Comparison of ENCODE assay signal across 1 cellular context in the genomic region with DNA sequence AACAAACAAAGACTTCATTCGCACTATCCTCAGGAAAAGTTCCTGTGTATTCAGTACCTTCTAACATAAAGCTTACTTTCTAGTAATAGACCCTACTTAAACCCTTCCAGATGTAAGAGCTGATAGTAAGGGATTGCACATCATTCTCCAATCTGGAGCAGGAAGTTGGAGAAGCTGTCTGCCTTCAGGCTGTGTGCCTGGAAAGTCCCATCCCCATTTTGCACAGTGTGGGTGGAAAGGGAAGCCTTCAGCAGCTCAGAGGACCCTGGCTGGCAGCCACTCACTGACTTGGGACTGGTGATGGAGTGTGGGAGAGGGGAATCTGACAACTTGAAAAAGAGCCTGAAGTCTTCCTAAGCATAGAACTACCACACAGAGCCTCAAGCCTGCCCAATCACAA.
TF ChIP-seq lines count a peak whose summit lies in the region.

No MANE protein-coding gene starts in this region.

TF ChIP-seq in WTC11, 78 proteins besides CTCF, POLR2A, EP300 and RAD21 (continued from another document):
- TF ChIP-seq, protein P1, sequence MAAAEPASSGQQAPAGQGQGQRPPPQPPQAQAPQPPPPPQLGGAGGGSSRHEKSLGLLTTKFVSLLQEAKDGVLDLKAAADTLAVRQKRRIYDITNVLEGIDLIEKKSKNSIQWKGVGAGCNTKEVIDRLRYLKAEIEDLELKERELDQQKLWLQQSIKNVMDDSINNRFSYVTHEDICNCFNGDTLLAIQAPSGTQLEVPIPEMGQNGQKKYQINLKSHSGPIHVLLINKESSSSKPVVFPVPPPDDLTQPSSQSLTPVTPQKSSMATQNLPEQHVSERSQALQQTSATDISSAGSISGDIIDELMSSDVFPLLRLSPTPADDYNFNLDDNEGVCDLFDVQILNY (CRISPR knock-in tag; IDR thresholded peaks at IDR 0.05): no peak
- TF ChIP-seq NFE2L1 (CRISPR knock-in tag; IDR thresholded peaks at IDR 0.05) (no peak), OVOL2 (CRISPR knock-in tag; IDR thresholded peaks at IDR 0.05; ENCODE audit: borderline replicate concordance) (no peak), ESRRA (CRISPR knock-in tag; IDR thresholded peaks at IDR 0.05; ENCODE audit: borderline replicate concordance) (no peak), FOXJ3 (CRISPR knock-in tag; IDR thresholded peaks at IDR 0.05; ENCODE audit: borderline replicate concordance) (no peak), FOXP1 (CRISPR knock-in tag; IDR thresholded peaks at IDR 0.05; ENCODE audit: borderline replicate concordance) (no peak)
- TF ChIP-seq, protein P2, sequence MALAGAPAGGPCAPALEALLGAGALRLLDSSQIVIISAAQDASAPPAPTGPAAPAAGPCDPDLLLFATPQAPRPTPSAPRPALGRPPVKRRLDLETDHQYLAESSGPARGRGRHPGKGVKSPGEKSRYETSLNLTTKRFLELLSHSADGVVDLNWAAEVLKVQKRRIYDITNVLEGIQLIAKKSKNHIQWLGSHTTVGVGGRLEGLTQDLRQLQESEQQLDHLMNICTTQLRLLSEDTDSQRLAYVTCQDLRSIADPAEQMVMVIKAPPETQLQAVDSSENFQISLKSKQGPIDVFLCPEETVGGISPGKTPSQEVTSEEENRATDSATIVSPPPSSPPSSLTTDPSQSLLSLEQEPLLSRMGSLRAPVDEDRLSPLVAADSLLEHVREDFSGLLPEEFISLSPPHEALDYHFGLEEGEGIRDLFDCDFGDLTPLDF (CRISPR knock-in tag; IDR thresholded peaks at IDR 0.05): no peak
- TF ChIP-seq, protein P3, sequence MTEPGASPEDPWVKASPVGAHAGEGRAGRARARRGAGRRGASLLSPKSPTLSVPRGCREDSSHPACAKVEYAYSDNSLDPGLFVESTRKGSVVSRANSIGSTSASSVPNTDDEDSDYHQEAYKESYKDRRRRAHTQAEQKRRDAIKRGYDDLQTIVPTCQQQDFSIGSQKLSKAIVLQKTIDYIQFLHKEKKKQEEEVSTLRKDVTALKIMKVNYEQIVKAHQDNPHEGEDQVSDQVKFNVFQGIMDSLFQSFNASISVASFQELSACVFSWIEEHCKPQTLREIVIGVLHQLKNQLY (CRISPR knock-in tag; IDR thresholded peaks at IDR 0.05): no peak
- TF ChIP-seq, protein P4, sequence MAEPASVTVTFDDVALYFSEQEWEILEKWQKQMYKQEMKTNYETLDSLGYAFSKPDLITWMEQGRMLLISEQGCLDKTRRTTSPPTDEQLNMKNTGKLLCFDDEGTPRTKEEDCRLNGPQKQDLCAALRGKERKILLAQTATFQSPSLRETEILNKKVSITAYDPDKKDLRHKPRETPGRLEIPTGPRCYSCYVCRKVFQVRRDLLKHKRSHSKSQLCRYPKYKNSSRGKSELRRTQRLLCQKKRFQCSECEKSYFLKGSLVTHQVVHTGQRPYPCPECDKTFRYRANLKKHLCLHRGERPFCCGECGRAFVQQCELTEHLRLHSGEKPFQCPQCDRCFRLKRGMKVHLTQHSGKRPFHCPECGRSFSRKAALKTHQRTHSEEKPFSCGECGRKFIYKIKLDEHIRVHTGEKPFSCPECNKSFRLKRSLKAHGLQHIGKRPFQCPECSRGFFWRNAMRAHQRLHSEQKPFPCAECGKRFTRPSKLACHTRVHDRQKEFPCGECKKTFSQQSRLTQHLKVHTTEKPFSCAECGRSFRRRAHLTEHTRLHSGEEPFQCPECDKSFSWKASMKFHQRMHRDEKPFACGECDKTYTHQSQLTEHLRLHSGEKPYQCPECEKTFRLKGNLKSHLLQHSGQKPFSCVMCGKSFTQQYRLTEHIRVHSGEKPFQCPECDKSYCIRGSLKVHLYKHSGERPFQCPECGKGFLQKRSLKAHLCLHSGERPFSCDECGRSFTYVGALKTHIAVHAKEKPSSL (CRISPR knock-in tag; conservative IDR thresholded peaks at IDR 0.05): no peak
- TF ChIP-seq, protein P5, sequence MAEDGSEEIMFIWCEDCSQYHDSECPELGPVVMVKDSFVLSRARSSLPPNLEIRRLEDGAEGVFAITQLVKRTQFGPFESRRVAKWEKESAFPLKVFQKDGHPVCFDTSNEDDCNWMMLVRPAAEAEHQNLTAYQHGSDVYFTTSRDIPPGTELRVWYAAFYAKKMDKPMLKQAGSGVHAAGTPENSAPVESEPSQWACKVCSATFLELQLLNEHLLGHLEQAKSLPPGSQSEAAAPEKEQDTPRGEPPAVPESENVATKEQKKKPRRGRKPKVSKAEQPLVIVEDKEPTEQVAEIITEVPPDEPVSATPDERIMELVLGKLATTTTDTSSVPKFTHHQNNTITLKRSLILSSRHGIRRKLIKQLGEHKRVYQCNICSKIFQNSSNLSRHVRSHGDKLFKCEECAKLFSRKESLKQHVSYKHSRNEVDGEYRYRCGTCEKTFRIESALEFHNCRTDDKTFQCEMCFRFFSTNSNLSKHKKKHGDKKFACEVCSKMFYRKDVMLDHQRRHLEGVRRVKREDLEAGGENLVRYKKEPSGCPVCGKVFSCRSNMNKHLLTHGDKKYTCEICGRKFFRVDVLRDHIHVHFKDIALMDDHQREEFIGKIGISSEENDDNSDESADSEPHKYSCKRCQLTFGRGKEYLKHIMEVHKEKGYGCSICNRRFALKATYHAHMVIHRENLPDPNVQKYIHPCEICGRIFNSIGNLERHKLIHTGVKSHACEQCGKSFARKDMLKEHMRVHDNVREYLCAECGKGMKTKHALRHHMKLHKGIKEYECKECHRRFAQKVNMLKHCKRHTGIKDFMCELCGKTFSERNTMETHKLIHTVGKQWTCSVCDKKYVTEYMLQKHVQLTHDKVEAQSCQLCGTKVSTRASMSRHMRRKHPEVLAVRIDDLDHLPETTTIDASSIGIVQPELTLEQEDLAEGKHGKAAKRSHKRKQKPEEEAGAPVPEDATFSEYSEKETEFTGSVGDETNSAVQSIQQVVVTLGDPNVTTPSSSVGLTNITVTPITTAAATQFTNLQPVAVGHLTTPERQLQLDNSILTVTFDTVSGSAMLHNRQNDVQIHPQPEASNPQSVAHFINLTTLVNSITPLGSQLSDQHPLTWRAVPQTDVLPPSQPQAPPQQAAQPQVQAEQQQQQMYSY (CRISPR knock-in tag; IDR thresholded peaks at IDR 0.05): no peak
- TF ChIP-seq, protein P6, sequence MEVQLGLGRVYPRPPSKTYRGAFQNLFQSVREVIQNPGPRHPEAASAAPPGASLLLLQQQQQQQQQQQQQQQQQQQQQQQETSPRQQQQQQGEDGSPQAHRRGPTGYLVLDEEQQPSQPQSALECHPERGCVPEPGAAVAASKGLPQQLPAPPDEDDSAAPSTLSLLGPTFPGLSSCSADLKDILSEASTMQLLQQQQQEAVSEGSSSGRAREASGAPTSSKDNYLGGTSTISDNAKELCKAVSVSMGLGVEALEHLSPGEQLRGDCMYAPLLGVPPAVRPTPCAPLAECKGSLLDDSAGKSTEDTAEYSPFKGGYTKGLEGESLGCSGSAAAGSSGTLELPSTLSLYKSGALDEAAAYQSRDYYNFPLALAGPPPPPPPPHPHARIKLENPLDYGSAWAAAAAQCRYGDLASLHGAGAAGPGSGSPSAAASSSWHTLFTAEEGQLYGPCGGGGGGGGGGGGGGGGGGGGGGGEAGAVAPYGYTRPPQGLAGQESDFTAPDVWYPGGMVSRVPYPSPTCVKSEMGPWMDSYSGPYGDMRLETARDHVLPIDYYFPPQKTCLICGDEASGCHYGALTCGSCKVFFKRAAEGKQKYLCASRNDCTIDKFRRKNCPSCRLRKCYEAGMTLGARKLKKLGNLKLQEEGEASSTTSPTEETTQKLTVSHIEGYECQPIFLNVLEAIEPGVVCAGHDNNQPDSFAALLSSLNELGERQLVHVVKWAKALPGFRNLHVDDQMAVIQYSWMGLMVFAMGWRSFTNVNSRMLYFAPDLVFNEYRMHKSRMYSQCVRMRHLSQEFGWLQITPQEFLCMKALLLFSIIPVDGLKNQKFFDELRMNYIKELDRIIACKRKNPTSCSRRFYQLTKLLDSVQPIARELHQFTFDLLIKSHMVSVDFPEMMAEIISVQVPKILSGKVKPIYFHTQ (CRISPR knock-in tag; IDR thresholded peaks at IDR 0.05): no peak
TF ChIP-seq in WTC11: peak in this region for 0.
